Comparison of ENCODE assay signal across 1 cellular context in genomic region chr14:102893452-102893851, GRCh38.
TF ChIP-seq lines count a peak whose summit lies in the region.

No MANE protein-coding gene starts in this region.

TF ChIP-seq in GM12878, 131 proteins besides CTCF, POLR2A, EP300 and RAD21 (continued from another document):
- TF ChIP-seq, protein P1, sequence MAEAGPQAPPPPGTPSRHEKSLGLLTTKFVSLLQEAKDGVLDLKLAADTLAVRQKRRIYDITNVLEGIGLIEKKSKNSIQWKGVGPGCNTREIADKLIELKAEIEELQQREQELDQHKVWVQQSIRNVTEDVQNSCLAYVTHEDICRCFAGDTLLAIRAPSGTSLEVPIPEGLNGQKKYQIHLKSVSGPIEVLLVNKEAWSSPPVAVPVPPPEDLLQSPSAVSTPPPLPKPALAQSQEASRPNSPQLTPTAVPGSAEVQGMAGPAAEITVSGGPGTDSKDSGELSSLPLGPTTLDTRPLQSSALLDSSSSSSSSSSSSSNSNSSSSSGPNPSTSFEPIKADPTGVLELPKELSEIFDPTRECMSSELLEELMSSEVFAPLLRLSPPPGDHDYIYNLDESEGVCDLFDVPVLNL (IDR thresholded peaks at IDR 0.05; ENCODE audit: low read depth, low read length) = no peak
- TF ChIP-seq GABPA (IDR thresholded peaks at IDR 0.05; ENCODE audit: low read depth) = no peak
- TF ChIP-seq EZH2 (IDR thresholded peaks at IDR 0.05; ENCODE audit: borderline replicate concordance, control insufficient read depth, low read depth, low read length) = no peak
